13 cellular contexts compared by ENCODE assay signal in the genomic region with DNA sequence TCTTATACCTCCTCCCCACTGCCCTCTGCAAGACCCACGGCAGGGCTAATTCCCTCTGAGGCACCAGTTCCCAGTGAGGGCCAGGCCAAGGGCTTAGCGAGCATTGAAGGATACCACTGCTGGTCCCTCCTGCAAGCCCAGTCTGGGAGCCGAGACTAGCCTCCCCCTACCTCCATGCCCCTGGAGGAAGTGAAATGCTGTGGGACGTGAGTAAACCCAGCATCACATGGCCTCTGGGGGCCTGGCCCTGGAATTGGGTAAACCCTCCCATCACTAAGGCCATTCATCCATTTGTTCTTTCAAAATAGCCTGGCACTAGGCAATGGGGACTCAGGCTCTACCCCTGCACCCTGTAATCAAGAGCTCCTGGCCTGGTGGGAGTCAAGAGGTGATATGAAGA. TPM values are rescaled to one million over a fixed set of nuclear protein-coding genes. Genes with fewer than 3 reads are reported as not detected.
A peak's percentile ranks its signal among the peaks of the same experiment; 100 is the strongest.
DNase-seq lines count a peak whose midpoint lies in the region; ATAC-seq lines count a peak whose summit lies in the region.
"Had no signal": no experiment of that assay in that cellular context is flagged by ENCODE, and none has a peak within 500 bp of the region (broad histone marks: within the 10 kb centered on the region; RNA-seq: fewer than 3 reads in every experiment).

No MANE protein-coding gene starts in this region.

- H3K9me3 Mint-ChIP-seq in T-cell (no peaks in the 10 kb centered on the region), memory B cell (peaks cover 1% of the 10 kb centered on the region)

- 42% methylated on average over 4 of the region's 4 CpGs for WGBS in right cardiac atrium

- DNase-seq in right cardiac atrium (peak in 2 of 3 donors; percentile 33), left cardiac atrium (no peak), T-cell (no peak), memory B cell (ENCODE audit: low spot score in 2 of 2) (no peak), NCI-H187 treated with DMSO at 0.1 percent for 48 hours (lab: John Stamatoyannopoulos, UW) (no peak)
- DNase-seq: glutamatergic neuron, KBM-7, NCI-H1694 treated with DMSO at 0.1 percent for 48 hours, NCI-H526 had no signal

- intact Hi-C loops in right cardiac atrium (cut with DNase I) (loop anchor here (2.0 to 10.0 kb wide), 4 partner anchors 65 to 457 kb away; a partner anchor contains a TSS), left cardiac atrium (cut with DNase I) (loop anchor here (5.0 to 10.0 kb wide), 4 partner anchors 65 to 515 kb away; a partner anchor contains a TSS)

- CTCF ChIA-PET in T-cell (lab: Charles Lee), result interaction anchor here in 1 of 2 donors (0.8 to 1.5 kb wide), 2 partner anchors 9 to 67 kb away, joined by 3 to 4 read pairs; a partner anchor contains a TSS

- no peak overlapping the region for H3K27ac ChIP-seq in right cardiac atrium (ENCODE audit: low read length)
- H3K27ac ChIP-seq: breast epithelium had no signal

- H3K4me1 Mint-ChIP-seq in T-cell (peaks cover 23 to 52% (median 37%) of the 10 kb centered on the region in 3 donors), memory B cell (peaks cover 58% of the 10 kb centered on the region)

- H3K4me3 Mint-ChIP-seq in T-cell (no peak overlapping the region), memory B cell (no peak overlapping the region)

- peak overlapping the region; percentile 63 to 69 for H3K27ac Mint-ChIP-seq in T-cell
- peak overlapping the region; percentile 90 for H3K27ac Mint-ChIP-seq in memory B cell

- H3K9me3 ChIP-seq in right cardiac atrium (ENCODE audit: control insufficient read depth, low read length), result no peaks in the 10 kb centered on the region
- H3K9me3 ChIP-seq: breast epithelium had no signal

- H3K4me3 ChIP-seq in right cardiac atrium (ENCODE audit: low read length), result no peak overlapping the region
- H3K4me3 ChIP-seq: breast epithelium had no signal

- H3K4me1 ChIP-seq in right cardiac atrium (ENCODE audit: control insufficient read depth, insufficient read depth, low read length), result peaks cover 7% of the 10 kb centered on the region

- H3K27me3 Mint-ChIP-seq in T-cell, result no peaks in the 10 kb centered on the region
- H3K27me3 Mint-ChIP-seq in memory B cell, result no peaks in the 10 kb centered on the region

- no peaks in the 10 kb centered on the region for H3K27me3 ChIP-seq in right cardiac atrium (ENCODE audit: control insufficient read depth, insufficient read depth)
- H3K27me3 ChIP-seq: breast epithelium had no signal

- ATAC-seq in right cardiac atrium (no peak), left cardiac atrium (no peak), T-cell (replicated peaks in 1 of 4) (no peak), memory B cell (ENCODE audit: low read depth) (no peak), HG02571 (IDR thresholded peaks at IDR 0.05; ENCODE audit: unreplicated experiment) (no peak), HG02588 (IDR thresholded peaks at IDR 0.05; ENCODE audit: unreplicated experiment) (no peak), GM19455 (IDR thresholded peaks at IDR 0.05; ENCODE audit: unreplicated experiment) (no peak)

- H3K36me3 Mint-ChIP-seq in T-cell (peaks cover 31% of the 10 kb centered on the region), memory B cell (peaks cover 33% of the 10 kb centered on the region)

- POLR2A ChIA-PET in T-cell (lab: Charles Lee), result interaction anchor here in 1 of 2 donors (0.9 kb wide), 1 partner anchor 60 kb away, joined by 3 read pairs; no protein-coding TSS in a partner anchor

RNA-seq across cellular contexts. Expression of a gene that starts 24.7 kb away (rescaled TPM):
- total RNA-seq in right cardiac atrium (10 to 100 TPM; 51.8 to 62.5 (median 59.5) TPM), left cardiac atrium (10 to 100 TPM; 60.3 to 66.9 TPM), T-cell (100 to 1,000 TPM; 117 to 162 (median 148) TPM)
- 41.2 TPM for polyA plus RNA-seq in right cardiac atrium

RNA-seq across cellular contexts. Expression of a gene that starts 53.3 kb away (rescaled TPM):
- 10 to 100 TPM; 32.1 to 43.9 (median 37.0) TPM for total RNA-seq in right cardiac atrium
- polyA plus RNA-seq in right cardiac atrium, result 43.1 TPM
- 10 to 100 TPM; 40.9 to 41.6 TPM for total RNA-seq in left cardiac atrium
- total RNA-seq in T-cell, result 1 to 10 TPM; 1.1 to 6.1 (median 1.7) TPM

Comparison
In these comparisons a context has a peak if more than half of its experiments do, and no peak if none do; other contexts are left out.
1. DNase-seq: peak in right cardiac atrium (2 of 3); none in left cardiac atrium (single experiment), T-cell (0 of 34), memory B cell (0 of 2) and NCI-H187 treated with DMSO at 0.1 percent for 48 hours (single experiment).
2. RNA of a gene that starts 53.3 kb away (total RNA-seq): 40.9 to 41.6 TPM in left cardiac atrium and 32.1 to 43.9 TPM in right cardiac atrium; 1.1 to 6.1 TPM in T-cell; every median in the first group is over 4 times any median in the second.